Comparison of ENCODE assay signal across 24 cellular contexts in genomic region chr5:106414342-106414741, GRCh38.
A peak's percentile ranks its signal among the peaks of the same experiment; 100 is the strongest.
DNase-seq lines count a peak whose midpoint lies in the region; ATAC-seq, FAIRE-seq and TF ChIP-seq lines count a peak whose summit lies in the region.
"Had no signal": no experiment of that assay in that cellular context is flagged by ENCODE, and none has a peak within 500 bp of the region (broad histone marks: within the 10 kb centered on the region; RNA-seq: fewer than 3 reads in every experiment).

No MANE protein-coding gene starts in this region.

- H3K4me3 ChIP-seq in A549 (no peak overlapping the region), SJCRH30 (no peak overlapping the region), sigmoid colon (no peak overlapping the region)
- H3K4me3 ChIP-seq: BLaER1 treated with 17β-estradiol and CSF1 and Interleukin-3, amounts not matched to agents 10 nM and 100 nM; GM12878 had no signal

- no peak overlapping the region for H3K4me2 ChIP-seq in A549
- H3K4me2 ChIP-seq: BLaER1 treated with 17β-estradiol and CSF1 and Interleukin-3, amounts not matched to agents 10 nM and 100 nM had no signal

- ATAC-seq in A549: no peak
- ATAC-seq: GM12878 had no signal

- H3K4me1 ChIP-seq in A549 (no peaks in the 10 kb centered on the region), SJCRH30 (peaks cover 39% of the 10 kb centered on the region), sigmoid colon (no peaks in the 10 kb centered on the region)
- H3K4me1 ChIP-seq: BLaER1 treated with 17β-estradiol and CSF1 and Interleukin-3, amounts not matched to agents 10 nM and 100 nM had no signal

- TF ChIP-seq CTCF in A549 (IDR thresholded peaks at IDR 0.05): no peak
- TF ChIP-seq CTCF in sigmoid colon (IDR thresholded peaks at IDR 0.05): no peak

- H3K9me3 ChIP-seq in A549 (no peaks in the 10 kb centered on the region), SJCRH30 (replicated peaks) (no peaks in the 10 kb centered on the region), sigmoid colon (no peaks in the 10 kb centered on the region)
- H3K9me3 ChIP-seq: BLaER1 treated with 17β-estradiol and CSF1 and Interleukin-3, amounts not matched to agents 10 nM and 100 nM had no signal

- H3K36me3 ChIP-seq in SJCRH30: no peaks in the 10 kb centered on the region
- H3K36me3 ChIP-seq in sigmoid colon: no peaks in the 10 kb centered on the region
- H3K36me3 ChIP-seq: BLaER1 treated with 17β-estradiol and CSF1 and Interleukin-3, amounts not matched to agents 10 nM and 100 nM had no signal

- WGBS in A549 (ENCODE audit: missing lambda C conversion rate): 95% methylated on average over 2 of the region's 2 CpGs
- WGBS in sigmoid colon, 2 donors: 92 to 95% methylated on average over 2 of the region's 2 CpGs

- TF ChIP-seq EP300 in A549 (IDR thresholded peaks at IDR 0.05) (no peak), sigmoid colon (IDR thresholded peaks at IDR 0.05) (no peak)

- no peak for DNase-seq in A549 (ENCODE audit: low read depth in 1 of 2, low spot score in 1 of 2)
- DNase-seq in SJCRH30: no peak
- DNase-seq in sigmoid colon: peak; percentile 17
- no peak for DNase-seq in AG20443 (ENCODE audit: low spot score)
- no peak for DNase-seq in CD1c-positive myeloid dendritic cell (ENCODE audit: extremely low spot score)
- DNase-seq: ACHN; AML-193; CD4-positive, alpha-beta memory T cell; CD4-positive, CD25-positive, alpha-beta regulatory T cell; CD8-positive, alpha-beta memory T cell; COR-L47; DMS 273 treated with DMSO at 0.1 percent for 48 hours; DMS153; DMS53; DMS79; DND-41; EL; GDM1 had no signal

- no peak overlapping the region for H3K27ac ChIP-seq in A549
- peak overlapping the region; percentile 93 for H3K27ac ChIP-seq in SJCRH30
- no peak overlapping the region for H3K27ac ChIP-seq in sigmoid colon
- H3K27ac ChIP-seq: 22Rv1; BLaER1 treated with 17β-estradiol and CSF1 and Interleukin-3, amounts not matched to agents 10 nM and 100 nM; C4-2B had no signal

- no peak for TF ChIP-seq RAD21 in A549 (conservative IDR thresholded peaks at IDR 0.05 in 1 of 2, IDR thresholded peaks at IDR 0.05 in 1 of 2)

- intact Hi-C loops in sigmoid colon (cut with DNase I): no loop called here

- no peaks in the 10 kb centered on the region for H3K27me3 ChIP-seq in SJCRH30
- H3K27me3 ChIP-seq in sigmoid colon: no peaks in the 10 kb centered on the region
- H3K27me3 ChIP-seq: BLaER1 treated with 17β-estradiol and CSF1 and Interleukin-3, amounts not matched to agents 10 nM and 100 nM had no signal

- POLR2A ChIA-PET in A549 (lab: Yijun Ruan, JAX): no interaction called here

- CTCF ChIA-PET in A549 (lab: Yijun Ruan, JAX): no interaction called here

- TF ChIP-seq POLR2A in A549 (IDR thresholded peaks at IDR 0.05; ENCODE audit: low read length) (no peak), sigmoid colon (IDR thresholded peaks at IDR 0.05) (no peak)

- no peak for FAIRE-seq in A549 (lab: Jason Lieb, UNC)
- FAIRE-seq: GM12878, GM12892, GM18507 had no signal

TF ChIP-seq in A549, 52 proteins besides CTCF, POLR2A, EP300 and RAD21:
- TF ChIP-seq EHF (CRISPR knock-in tag; IDR thresholded peaks at IDR 0.05): no peak
- TF ChIP-seq ZC3H11A (IDR thresholded peaks at IDR 0.05): peak; percentile 71
- TF ChIP-seq HES2 (IDR thresholded peaks at IDR 0.05): no peak
- TF ChIP-seq CBX2 (IDR thresholded peaks at IDR 0.05; ENCODE audit: borderline replicate concordance, low read depth): no peak
